In genomic region chr11:18000760-18001159, GRCh38 we compare ENCODE assay signal across 1 cellular context.
TF ChIP-seq lines count a peak whose summit lies in the region.

No MANE protein-coding gene starts in this region.

TF ChIP-seq in HepG2, 621 proteins besides CTCF, POLR2A, EP300 and RAD21 (continued from another document and continues in another):
- TF ChIP-seq ZNF280D (CRISPR knock-in tag; IDR thresholded peaks at IDR 0.05) (no peak), JDP2 (CRISPR knock-in tag; IDR thresholded peaks at IDR 0.05; ENCODE audit: borderline replicate concordance) (no peak), ZNF562 (CRISPR knock-in tag; IDR thresholded peaks at IDR 0.05; ENCODE audit: borderline replicate concordance) (no peak), FOSL2 (CRISPR knock-in tag; IDR thresholded peaks at IDR 0.05) (peak; percentile 66), ZNF580 (CRISPR knock-in tag; IDR thresholded peaks at IDR 0.05; ENCODE audit: borderline replicate concordance, low read depth) (no peak), NR2F6 (IDR thresholded peaks at IDR 0.05) (0 out of 2 replicates have a peak, but pooled peaks have one; percentile 65), NR2F6 (CRISPR knock-in tag; IDR thresholded peaks at IDR 0.05) (peak; percentile 76), ZFP36 (IDR thresholded peaks at IDR 0.05; ENCODE audit: borderline replicate concordance, low read depth, low read length, partially characterized antibody) (no peak), ZNF362 (CRISPR knock-in tag; IDR thresholded peaks at IDR 0.05; ENCODE audit: borderline replicate concordance) (no peak), TARDBP (CRISPR knock-in tag; IDR thresholded peaks at IDR 0.05) (peak; percentile 56; the same call in 1 of the 2 replicates), E2F5 (CRISPR knock-in tag; conservative IDR thresholded peaks at IDR 0.05) (no peak), NPAS2 (CRISPR knock-in tag; IDR thresholded peaks at IDR 0.05; ENCODE audit: borderline replicate concordance) (no peak), ZNF746 (CRISPR knock-in tag; IDR thresholded peaks at IDR 0.05) (no peak), ZFP41 (CRISPR knock-in tag; IDR thresholded peaks at IDR 0.05; ENCODE audit: borderline replicate concordance) (no peak), MED1 (CRISPR knock-in tag; IDR thresholded peaks at IDR 0.05) (peak; percentile 84), MIER3 (CRISPR knock-in tag; IDR thresholded peaks at IDR 0.05; ENCODE audit: borderline replicate concordance) (peak; percentile 58; the same call in 1 of the 2 replicates), ZNF841 (CRISPR knock-in tag; IDR thresholded peaks at IDR 0.05; ENCODE audit: borderline replicate concordance) (no peak), ZNF883 (CRISPR knock-in tag; IDR thresholded peaks at IDR 0.05; ENCODE audit: not compliant biosample characterization) (no peak), NCOA5 (CRISPR knock-in tag; IDR thresholded peaks at IDR 0.05) (no peak), DNMT1 (CRISPR knock-in tag; IDR thresholded peaks at IDR 0.05) (no peak), ZNF12 (CRISPR knock-in tag; IDR thresholded peaks at IDR 0.05) (0 out of 2 replicates have a peak, but pooled peaks have one; percentile 25), ZNF879 (CRISPR knock-in tag; IDR thresholded peaks at IDR 0.05) (no peak), ZNF496 (CRISPR knock-in tag; IDR thresholded peaks at IDR 0.05; ENCODE audit: insufficient replicate concordance) (no peak), THYN1 (CRISPR knock-in tag; IDR thresholded peaks at IDR 0.05; ENCODE audit: borderline replicate concordance, low read depth) (no peak), KDM5B (CRISPR knock-in tag; IDR thresholded peaks at IDR 0.05; ENCODE audit: borderline replicate concordance) (no peak), ZNF430 (CRISPR knock-in tag; IDR thresholded peaks at IDR 0.05) (peak; percentile 39; the same call in 1 of the 2 replicates), NFE2 (CRISPR knock-in tag; IDR thresholded peaks at IDR 0.05) (no peak), ZKSCAN8 (CRISPR knock-in tag; IDR thresholded peaks at IDR 0.05; ENCODE audit: borderline replicate concordance) (0 out of 2 replicates have a peak, but pooled peaks have one; percentile 55), ZNF10 (CRISPR knock-in tag; IDR thresholded peaks at IDR 0.05; ENCODE audit: borderline replicate concordance, low read depth) (no peak), ZNF549 (CRISPR knock-in tag; IDR thresholded peaks at IDR 0.05) (no peak), IRF9 (CRISPR knock-in tag; IDR thresholded peaks at IDR 0.05; ENCODE audit: borderline replicate concordance) (no peak), MTERF4 (CRISPR knock-in tag; IDR thresholded peaks at IDR 0.05) (no peak), MTF1 (CRISPR knock-in tag; IDR thresholded peaks at IDR 0.05) (no peak), SALL1 (CRISPR knock-in tag; IDR thresholded peaks at IDR 0.05) (peak; percentile 79), BATF2 (CRISPR knock-in tag; IDR thresholded peaks at IDR 0.05) (no peak), ZNF30 (CRISPR knock-in tag; IDR thresholded peaks at IDR 0.05) (no peak), GZF1 (CRISPR knock-in tag; IDR thresholded peaks at IDR 0.05) (no peak), ZBTB8A (CRISPR knock-in tag; IDR thresholded peaks at IDR 0.05; ENCODE audit: borderline replicate concordance, low read depth) (no peak), NKX3-1 (CRISPR knock-in tag; IDR thresholded peaks at IDR 0.05) (no peak), ZNF432 (CRISPR knock-in tag; IDR thresholded peaks at IDR 0.05; ENCODE audit: borderline replicate concordance) (no peak), ZBTB7B (CRISPR knock-in tag; IDR thresholded peaks at IDR 0.05) (no peak; the same call in 1 of the 2 replicates), ARNT (IDR thresholded peaks at IDR 0.05) (no peak), SMYD3 (CRISPR knock-in tag; IDR thresholded peaks at IDR 0.05) (no peak), TBX2 (CRISPR knock-in tag; IDR thresholded peaks at IDR 0.05; ENCODE audit: borderline replicate concordance) (peak; percentile 69), EZH2 (conservative IDR thresholded peaks at IDR 0.05; ENCODE audit: low read depth, low read length) (no peak), ZNF501 (CRISPR knock-in tag; IDR thresholded peaks at IDR 0.05) (no peak; the same call in 1 of the 2 replicates), ZNF747 (CRISPR knock-in tag; IDR thresholded peaks at IDR 0.05; ENCODE audit: borderline replicate concordance) (no peak), MXD4 (CRISPR knock-in tag; IDR thresholded peaks at IDR 0.05) (peak; percentile 70; the same call in 1 of the 2 replicates), ZNF761 (CRISPR knock-in tag; conservative IDR thresholded peaks at IDR 0.05) (no peak), ZFY (CRISPR knock-in tag; IDR thresholded peaks at IDR 0.05) (no peak), CEBPB (IDR thresholded peaks at IDR 0.05; ENCODE audit: borderline replicate concordance, low read depth, low read length) (peak; percentile 80; the same call in 1 of the 2 replicates), SAFB2 (CRISPR knock-in tag; IDR thresholded peaks at IDR 0.05; ENCODE audit: borderline replicate concordance, low read depth) (no peak), ASH2L (IDR thresholded peaks at IDR 0.05; ENCODE audit: insufficient read length, low read depth, low read length) (peak; percentile 73), DR1 (CRISPR knock-in tag; IDR thresholded peaks at IDR 0.05) (no peak), RFX1 (IDR thresholded peaks at IDR 0.05) (no peak), ZBTB10 (CRISPR knock-in tag; IDR thresholded peaks at IDR 0.05; ENCODE audit: borderline replicate concordance) (no peak), ZC3H4 (CRISPR knock-in tag; IDR thresholded peaks at IDR 0.05; ENCODE audit: borderline replicate concordance) (no peak), RCOR2 (CRISPR knock-in tag; IDR thresholded peaks at IDR 0.05) (peak; percentile 38; the same call in 1 of the 2 replicates), FOXO1 (CRISPR knock-in tag; IDR thresholded peaks at IDR 0.05) (peak; percentile 74; the same call in 1 of the 2 replicates), THAP7 (CRISPR knock-in tag; IDR thresholded peaks at IDR 0.05) (no peak), ARID3A (IDR thresholded peaks at IDR 0.05; ENCODE audit: low read depth, low read length) (peak; percentile 93), ZNF275 (CRISPR knock-in tag; IDR thresholded peaks at IDR 0.05; ENCODE audit: borderline replicate concordance) (no peak), NCOA2 (CRISPR knock-in tag; IDR thresholded peaks at IDR 0.05) (peak; percentile 82)
